In genomic region chr16:23821875-23822688, GRCh38 we compare ENCODE assay signal across 1 cellular context.
TF ChIP-seq lines count a peak whose summit lies in the region.

No MANE protein-coding gene starts in this region.

TF ChIP-seq in K562, 482 proteins besides CTCF, POLR2A, EP300 and RAD21 (continued from another document and continues in another):
- TF ChIP-seq ZNF407 (IDR thresholded peaks at IDR 0.05; ENCODE audit: low read depth): no peak
- TF ChIP-seq CHD4 (IDR thresholded peaks at IDR 0.05; ENCODE audit: insufficient read depth, insufficient replicate concordance, low read depth, low read length, poor library complexity, severe bottlenecking): no peak
- peak; percentile 78 for TF ChIP-seq ZNF121 (CRISPR knock-in tag; conservative IDR thresholded peaks at IDR 0.05)
- peak; percentile 24 for TF ChIP-seq PRDM10 (IDR thresholded peaks at IDR 0.05; ENCODE audit: partially characterized antibody)
- no peak for TF ChIP-seq IFI16 (CRISPR knock-in tag; IDR thresholded peaks at IDR 0.05)
- no peak for TF ChIP-seq ZBTB40 (IDR thresholded peaks at IDR 0.05)
- TF ChIP-seq ZBTB40 (CRISPR knock-in tag; IDR thresholded peaks at IDR 0.05): no peak
- TF ChIP-seq ATF6 (CRISPR knock-in tag; IDR thresholded peaks at IDR 0.05): no peak
- peak; percentile 56; the same call in 1 of the 2 replicates for TF ChIP-seq NR2F6 (CRISPR knock-in tag; IDR thresholded peaks at IDR 0.05)
- no peak for TF ChIP-seq POLR2H (tag; IDR thresholded peaks at IDR 0.05; ENCODE audit: low read depth)
- TF ChIP-seq CTBP1 (IDR thresholded peaks at IDR 0.05; ENCODE audit: borderline replicate concordance): peak; percentile 99
- 0 out of 2 replicates have a peak, but pooled peaks have one; percentile 14 for TF ChIP-seq SMAD3 (CRISPR knock-in tag; conservative IDR thresholded peaks at IDR 0.05)
- no peak for TF ChIP-seq NELFE (IDR thresholded peaks at IDR 0.05; ENCODE audit: insufficient read depth, insufficient read length)
- TF ChIP-seq HNRNPL (IDR thresholded peaks at IDR 0.05; ENCODE audit: low read depth, low read length): no peak
- TF ChIP-seq ZNF778 (CRISPR knock-in tag; IDR thresholded peaks at IDR 0.05): no peak
- TF ChIP-seq GABPB1 (CRISPR knock-in tag; IDR thresholded peaks at IDR 0.05): no peak
- no peak for TF ChIP-seq ZNF354B (CRISPR knock-in tag; IDR thresholded peaks at IDR 0.05)
- TF ChIP-seq FOXJ2 (tag; IDR thresholded peaks at IDR 0.05): no peak
- no peak for TF ChIP-seq FOXK1 (CRISPR knock-in tag; IDR thresholded peaks at IDR 0.05; ENCODE audit: borderline replicate concordance)
- TF ChIP-seq HMG20A (CRISPR knock-in tag; conservative IDR thresholded peaks at IDR 0.05): no peak
- peak; percentile 96 for TF ChIP-seq TCF3 (CRISPR knock-in tag; IDR thresholded peaks at IDR 0.05)
- TF ChIP-seq UBTF (IDR thresholded peaks at IDR 0.05; ENCODE audit: borderline replicate concordance in 1 of 2, low read depth in 2 of 2, low read length in 2 of 2): no peak
- TF ChIP-seq JUNB (CRISPR knock-in tag; conservative IDR thresholded peaks at IDR 0.05): no peak
- TF ChIP-seq ARHGAP35 (IDR thresholded peaks at IDR 0.05; ENCODE audit: partially characterized antibody): no peak
- no peak for TF ChIP-seq MEF2A (IDR thresholded peaks at IDR 0.05; ENCODE audit: control insufficient read depth, low read depth, low read length)
- 0 out of 2 replicates have a peak, but pooled peaks have one; percentile 27 for TF ChIP-seq XRCC5 (IDR thresholded peaks at IDR 0.05; ENCODE audit: low read depth, low read length)
- TF ChIP-seq ARID1B (IDR thresholded peaks at IDR 0.05): peak; percentile 98
- no peak for TF ChIP-seq CBFB (CRISPR knock-in tag; IDR thresholded peaks at IDR 0.05)
- TF ChIP-seq HSF4 (CRISPR knock-in tag; IDR thresholded peaks at IDR 0.05; ENCODE audit: borderline replicate concordance): peak; percentile 45; the same call in 1 of the 2 replicates
- TF ChIP-seq PML (IDR thresholded peaks at IDR 0.05; ENCODE audit: low read length): peak; percentile 50; the same call in 1 of the 2 replicates
